In the genomic region with DNA sequence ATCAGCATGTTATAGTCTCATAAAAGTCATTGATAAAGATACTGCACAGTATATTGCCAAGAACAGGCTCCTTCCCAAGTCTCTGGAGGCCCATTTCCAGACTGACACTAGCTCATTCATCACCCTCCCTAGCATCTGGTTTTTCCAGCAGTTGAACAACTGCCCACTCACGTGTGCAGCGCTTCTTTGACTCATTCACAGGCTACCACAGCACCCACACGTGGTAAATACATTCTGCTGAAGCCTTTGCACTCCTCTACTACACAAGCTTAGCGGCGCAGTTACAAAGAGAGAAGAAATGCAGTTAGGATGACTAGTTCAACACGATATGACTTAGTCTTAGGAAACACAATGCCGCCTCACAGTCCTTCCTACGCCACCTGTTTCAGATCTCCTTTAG, we compare ENCODE assay signal across 8 cellular contexts.
DNase-seq lines count a peak whose midpoint lies in the region; ATAC-seq and TF ChIP-seq lines count a peak whose summit lies in the region.

No MANE protein-coding gene starts in this region.

- DNase-seq in ELR (ENCODE audit: low read depth) (peak; percentile 82), SW480 (ENCODE audit: low spot score) (peak; percentile 74), ovary (no peak), tibial artery (no peak), A673 (ENCODE audit: low spot score) (no peak)

- H3K36me3 ChIP-seq in skeletal muscle satellite cell (ENCODE audit: insufficient read depth, low read length) (peaks cover 10% of the 10 kb centered on the region), ovary (no peaks in the 10 kb centered on the region), tibial artery (peaks cover 0 to 41% (median 12%) of the 10 kb centered on the region in 3 donors), A673 (ENCODE audit: insufficient read depth, low read length, poor library complexity, severe bottlenecking) (no peaks in the 10 kb centered on the region)

- intact Hi-C loops in ovary (cut with DNase I) (loop anchor here in 1 of 4 donors (10.0 kb wide), 1 partner anchor 145 kb away; no protein-coding TSS in a partner anchor), tibial artery (cut with DNase I; ENCODE audit: low total_unique reads) (loop anchor here (5.0 kb wide), 1 partner anchor 1808 kb away; no protein-coding TSS in a partner anchor), A673 (cut with micrococcal nuclease; ENCODE audit: unreplicated experiment) (no loop called here)

- H3K9me3 ChIP-seq in skeletal muscle satellite cell (replicated peaks; ENCODE audit: low read length) (no peaks in the 10 kb centered on the region), ovary (no peaks in the 10 kb centered on the region), tibial artery (no peaks in the 10 kb centered on the region), A673 (ENCODE audit: low read depth, low read length, poor library complexity, severe bottlenecking) (no peaks in the 10 kb centered on the region)

- CTCF ChIA-PET in A673 (lab: Charles Lee): no interaction called here

- WGBS in ovary, 3 donors: 63 to 78% (median 71%) methylated on average over 8 of the region's 8 CpGs

- no peak overlapping the region for H3K27ac ChIP-seq in ovary
- H3K27ac ChIP-seq in tibial artery: no peak overlapping the region
- no peak overlapping the region for H3K27ac ChIP-seq in A673 (ENCODE audit: low read depth, low read length, poor library complexity, severe bottlenecking)

- no peak overlapping the region for H3K4me3 ChIP-seq in skeletal muscle satellite cell (ENCODE audit: low read length)
- no peak overlapping the region for H3K4me3 ChIP-seq in ovary
- H3K4me3 ChIP-seq in tibial artery: no peak overlapping the region
- no peak overlapping the region for H3K4me3 ChIP-seq in A673 (ENCODE audit: low read depth, low read length, poor library complexity, severe bottlenecking)

- TF ChIP-seq POLR2A in ovary (IDR thresholded peaks at IDR 0.05): no peak

- TF ChIP-seq CTCF in ovary (IDR thresholded peaks at IDR 0.05): no peak
- no peak for TF ChIP-seq CTCF in tibial artery (IDR thresholded peaks at IDR 0.05)
- TF ChIP-seq CTCF in A673 (conservative IDR thresholded peaks at IDR 0.05; ENCODE audit: low read depth, low read length): no peak

- no peaks in the 10 kb centered on the region for H3K27me3 ChIP-seq in skeletal muscle satellite cell (ENCODE audit: control insufficient read depth, insufficient read depth, low read length)
- H3K27me3 ChIP-seq in ovary: no peaks in the 10 kb centered on the region
- H3K27me3 ChIP-seq in tibial artery: no peaks in the 10 kb centered on the region
- no peaks in the 10 kb centered on the region for H3K27me3 ChIP-seq in A673 (replicated peaks; ENCODE audit: insufficient read depth, low read depth, low read length, poor library complexity)

- ATAC-seq in esophagus mucosa: peak; percentile 97
- ATAC-seq in HG03108 (IDR thresholded peaks at IDR 0.05; ENCODE audit: unreplicated experiment): no peak

- H3K4me1 ChIP-seq in skeletal muscle satellite cell (ENCODE audit: control insufficient read depth, insufficient read depth, low read length) (peaks cover 20% of the 10 kb centered on the region), ovary (ENCODE audit: insufficient read depth) (no peaks in the 10 kb centered on the region), tibial artery (no peaks in the 10 kb centered on the region), A673 (ENCODE audit: insufficient read depth, low read length, poor library complexity, severe bottlenecking) (peaks cover 50% of the 10 kb centered on the region)

- POLR2A ChIA-PET in A673 (lab: Charles Lee; ENCODE audit: low non-redundant PET): no interaction called here

- no TSS peak for BruUV-seq in A673 (replicated peaks; lab: Mats Ljungman, UMichigan)

- H3K9ac ChIP-seq in skeletal muscle satellite cell (ENCODE audit: low read depth, low read length): no peak overlapping the region

- peak overlapping the region; percentile 21 for H3K4me2 ChIP-seq in skeletal muscle satellite cell (ENCODE audit: low read length)

- TF ChIP-seq EP300 in ovary (IDR thresholded peaks at IDR 0.05): no peak

Comparison
In these comparisons a context has a peak if more than half of its experiments do, and no peak if none do; other contexts are left out.
1. DNase-seq: peak in ELR (single experiment) and SW480 (single experiment); none in ovary (0 of 5), tibial artery (0 of 2) and A673 (single experiment).